ENCODE assay signal across 17 cellular contexts in the genomic region with DNA sequence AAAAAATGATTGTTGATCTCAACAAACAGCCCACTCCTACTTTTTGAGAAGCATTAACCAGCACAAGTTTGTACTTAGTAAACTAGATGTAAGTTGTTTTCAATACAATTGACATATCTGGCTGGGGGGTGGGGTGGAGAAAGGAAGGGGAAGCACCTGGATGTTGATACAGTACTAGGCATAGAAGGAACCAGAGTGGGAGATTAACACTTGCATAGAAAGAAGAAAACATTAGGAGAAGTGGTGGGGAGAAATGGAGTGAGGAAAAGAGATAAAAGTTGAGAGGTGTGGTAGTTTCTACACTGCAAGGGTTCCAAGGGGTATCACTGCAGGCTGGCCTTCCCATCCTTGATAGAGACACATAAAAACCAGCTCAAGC. TPM values are rescaled to one million over a fixed set of nuclear protein-coding genes. Genes with fewer than 3 reads are reported as not detected.
DNase-seq lines count a peak whose midpoint lies in the region; ATAC-seq, FAIRE-seq and TF ChIP-seq lines count a peak whose summit lies in the region.
"Had no signal": no experiment of that assay in that cellular context is flagged by ENCODE, and none has a peak within 500 bp of the region (broad histone marks: within the 10 kb centered on the region; RNA-seq: fewer than 3 reads in every experiment).

No MANE protein-coding gene starts in this region.

- no peaks in the 10 kb centered on the region for H3K36me3 Mint-ChIP-seq in activated T-cell treated with anti-CD3 and anti-CD28 coated beads, Interleukin-2, amount 50 U/mL, for 72 hours (ENCODE audit: insufficient read depth in 2 of 2)
- peaks cover 15% of the 10 kb centered on the region for H3K36me3 Mint-ChIP-seq in type B pancreatic cell

- H3K4me1 ChIP-seq in OCI-LY3 (ENCODE audit: low read length) = peaks cover 83% of the 10 kb centered on the region
- peaks cover 10% of the 10 kb centered on the region for H3K4me1 ChIP-seq in endothelial cell of umbilical vein (ENCODE audit: control insufficient read depth, extremely low read depth, insufficient read depth, low read length)

- H3K27ac Mint-ChIP-seq in activated T-cell treated with anti-CD3 and anti-CD28 coated beads, Interleukin-2, amount 50 U/mL, for 72 hours = no peak overlapping the region
- H3K27ac Mint-ChIP-seq in type B pancreatic cell = peak overlapping the region; percentile 27

- H3K27ac ChIP-seq in OCI-LY3 (ENCODE audit: low read length) (peak overlapping the region; percentile 95), endothelial cell of umbilical vein (ENCODE audit: insufficient read depth, low read depth, low read length) (no peak overlapping the region)
- H3K27ac ChIP-seq: suprapubic skin had no signal

- H3K79me2 ChIP-seq in OCI-LY3 (ENCODE audit: low read length) = no peaks in the 10 kb centered on the region
- no peaks in the 10 kb centered on the region for H3K79me2 ChIP-seq in endothelial cell of umbilical vein (ENCODE audit: control insufficient read depth, insufficient read depth, low read length)

- no peak for ATAC-seq in activated T-cell treated with anti-CD3 and anti-CD28 coated beads, Interleukin-2, amount 50 U/mL, for 72 hours (replicated peaks in 1 of 2)

- POLR2A ChIA-PET in endothelial cell of umbilical vein (lab: Charles Lee) = interaction anchor here (0.9 kb wide), 1 partner anchor 349 kb away, joined by 3 read pairs; the partner anchor contains the start of gene NDUFC2

- BruUV-seq in endothelial cell of umbilical vein (replicated peaks; lab: Mats Ljungman, UMichigan) = no TSS peak

- CTCF ChIA-PET in endothelial cell of umbilical vein (lab: Charles Lee) = interaction anchor here (1.1 to 6.3 kb wide), 4 partner anchors 10 to 200 kb away, joined by 3 to 100 read pairs (median 10); partner anchors contain the start of gene GAB2

- H3K9ac ChIP-seq in OCI-LY3 (ENCODE audit: low read length) (peak overlapping the region; percentile 75), endothelial cell of umbilical vein (replicated peaks; ENCODE audit: extremely low read depth, insufficient read depth, low read length) (no peak overlapping the region)

- FAIRE-seq in endothelial cell of umbilical vein (lab: Jason Lieb, UNC) = no peak
- FAIRE-seq: H1 had no signal

- peak overlapping the region; percentile 94 for H3K4me2 ChIP-seq in OCI-LY3 (ENCODE audit: low read length)
- H3K4me2 ChIP-seq in endothelial cell of umbilical vein (ENCODE audit: insufficient read depth, low read length) = no peak overlapping the region

- no peak for DNase-seq in activated T-cell treated with anti-CD3 and anti-CD28 coated beads, Interleukin-2, amount 50 U/mL, for 72 hours
- DNase-seq in activated T-cell treated with anti-CD3 and anti-CD28 coated beads for 4 hours (no peak), endothelial cell of umbilical vein (ENCODE audit: low read depth, low spot score) (peak; percentile 84), type B pancreatic cell (ENCODE audit: extremely low spot score, unreplicated experiment) (no peak), GM13976 (ENCODE audit: low spot score) (no peak), NCI-H1930 (lab: John Stamatoyannopoulos, UW) (no peak)
- no peak for DNase-seq in activated naive CD4-positive, alpha-beta T cell treated with Interleukin-2 at 50 U/mL for 16 hours
- DNase-seq: adrenal gland; C1 segment of cervical spinal cord; DMS 273 treated with DMSO at 0.1 percent for 48 hours; NCI-H2081; NCI-H524 treated with DMSO at 0.1 percent for 48 hours; SHP77; stimulated activated CD4-positive, alpha-beta T cell treated with anti-CD3 and anti-CD28 coated beads, Interleukin-4, amount 100 ng/mL, for 1 hour had no signal

- H3K9me1 ChIP-seq in endothelial cell of umbilical vein (replicated peaks; ENCODE audit: control insufficient read depth, extremely low read depth, insufficient read depth, low read length) = no peaks in the 10 kb centered on the region

- no peaks in the 10 kb centered on the region for H3K36me3 ChIP-seq in OCI-LY3 (replicated peaks; ENCODE audit: low read depth, low read length)
- no peaks in the 10 kb centered on the region for H3K36me3 ChIP-seq in endothelial cell of umbilical vein (ENCODE audit: control insufficient read depth in 2 of 2, extremely low read depth in 1 of 2, insufficient read depth in 2 of 2, low read length in 2 of 2)
- H3K36me3 ChIP-seq: adrenal gland, suprapubic skin had no signal

- intact Hi-C loops in endothelial cell of umbilical vein (cut with micrococcal nuclease) = no loop called here

- dilution Hi-C loops in endothelial cell of umbilical vein (cut with MboI; ENCODE audit: extremely low pct_ligation_motif_present, low sequenced_read_pairs) = no loop called here

- no peak overlapping the region for H2AFZ ChIP-seq in OCI-LY3 (ENCODE audit: low read depth, low read length)
- H2AFZ ChIP-seq in endothelial cell of umbilical vein (ENCODE audit: low read depth, low read length) = no peak overlapping the region

- H3K27me3 Mint-ChIP-seq in activated T-cell treated with anti-CD3 and anti-CD28 coated beads, Interleukin-2, amount 50 U/mL, for 72 hours (ENCODE audit: low read depth) = no peaks in the 10 kb centered on the region
- H3K27me3 Mint-ChIP-seq in type B pancreatic cell = no peaks in the 10 kb centered on the region

- peak overlapping the region; percentile 9 to 69 for H3K4me3 Mint-ChIP-seq in activated T-cell treated with anti-CD3 and anti-CD28 coated beads, Interleukin-2, amount 50 U/mL, for 72 hours
- no peak overlapping the region for H3K4me3 Mint-ChIP-seq in type B pancreatic cell

- H3K9me3 Mint-ChIP-seq in activated T-cell treated with anti-CD3 and anti-CD28 coated beads, Interleukin-2, amount 50 U/mL, for 72 hours = no peaks in the 10 kb centered on the region
- H3K9me3 Mint-ChIP-seq in type B pancreatic cell = no peaks in the 10 kb centered on the region

- TF ChIP-seq CTCF in OCI-LY3 (IDR thresholded peaks at IDR 0.05; ENCODE audit: low read depth, low read length) (no peak), endothelial cell of umbilical vein (IDR thresholded peaks at IDR 0.05; ENCODE audit: extremely low read depth in 1 of 2, insufficient read depth in 1 of 2, low read depth in 1 of 2, low read length in 2 of 2) (no peak), type B pancreatic cell (conservative IDR thresholded peaks at IDR 0.05) (no peak), GM13976 (IDR thresholded peaks at IDR 0.05; ENCODE audit: borderline replicate concordance, control extremely low read depth, extremely low read depth, insufficient read depth, missing control alignments) (no peak)

- H3K27me3 ChIP-seq in OCI-LY3 (ENCODE audit: low read depth, low read length) (no peaks in the 10 kb centered on the region), endothelial cell of umbilical vein (ENCODE audit: control insufficient read depth in 2 of 2, insufficient read depth in 2 of 2, low read length in 2 of 2) (no peaks in the 10 kb centered on the region)
- H3K27me3 ChIP-seq: adrenal gland, suprapubic skin had no signal

- H4K20me1 ChIP-seq in OCI-LY3 (ENCODE audit: insufficient read depth, low read length) (no peaks in the 10 kb centered on the region), endothelial cell of umbilical vein (replicated peaks; ENCODE audit: control insufficient read depth, extremely low read depth, insufficient read depth, low read length) (no peaks in the 10 kb centered on the region)

- H3K9me3 ChIP-seq in OCI-LY3 (ENCODE audit: insufficient read depth, low read length) (no peaks in the 10 kb centered on the region), endothelial cell of umbilical vein (replicated peaks; ENCODE audit: control insufficient read depth, insufficient read depth, low read length) (no peaks in the 10 kb centered on the region)
- H3K9me3 ChIP-seq: adrenal gland, suprapubic skin had no signal

- H3K4me3 ChIP-seq in OCI-LY3 (ENCODE audit: low read length) (peak overlapping the region; percentile 67), endothelial cell of umbilical vein (replicated peaks in 1 of 3; ENCODE audit: insufficient read depth in 1 of 3, low read depth in 1 of 3, low read length in 3 of 3) (no peak overlapping the region)
- H3K4me3 ChIP-seq: adrenal gland, suprapubic skin had no signal

- in situ Hi-C loops in GM13976 (cut with MboI; ENCODE audit: low sequenced_read_pairs, unreplicated experiment) = no loop called here

- TF ChIP-seq POLR2A in endothelial cell of umbilical vein (IDR thresholded peaks at IDR 0.05; ENCODE audit: low read depth, low read length) = no peak

- peaks cover 60% of the 10 kb centered on the region for H3K4me1 Mint-ChIP-seq in activated T-cell treated with anti-CD3 and anti-CD28 coated beads, Interleukin-2, amount 50 U/mL, for 72 hours (ENCODE audit: low read depth)
- H3K4me1 Mint-ChIP-seq in type B pancreatic cell (ENCODE audit: unreplicated experiment) = peaks cover 15% of the 10 kb centered on the region

TF ChIP-seq in endothelial cell of umbilical vein, 7 proteins besides CTCF, POLR2A, EP300 and RAD21:
- TF ChIP-seq GATA2 (IDR thresholded peaks at IDR 0.05; ENCODE audit: insufficient read depth, insufficient read length, low read depth, low read length) (no peak), MAX (IDR thresholded peaks at IDR 0.05; ENCODE audit: insufficient read depth, insufficient read length) (no peak), EZH2 (IDR thresholded peaks at IDR 0.05; ENCODE audit: borderline replicate concordance, low read depth, low read length, severe bottlenecking) (no peak), FOS (IDR thresholded peaks at IDR 0.05; ENCODE audit: borderline replicate concordance, insufficient read depth, low read length) (no peak), POLR2AphosphoS5 (IDR thresholded peaks at IDR 0.05; ENCODE audit: insufficient read depth, low read depth, low read length) (no peak), JUN (IDR thresholded peaks at IDR 0.05; ENCODE audit: borderline replicate concordance, insufficient read depth, insufficient read length, low read depth) (no peak), MYC (IDR thresholded peaks at IDR 0.05; ENCODE audit: low read depth, low read length) (no peak)

RNA-seq across cellular contexts. Expression of gene GAB2, which starts 10.6 kb away (rescaled TPM):
- total RNA-seq in activated T-cell treated with anti-CD3 and anti-CD28 coated beads, Interleukin-2, amount 50 U/mL, for 72 hours = 10 to 100 TPM; 48.0 to 51.7 TPM
- 39.6 and 43.3 TPM in 2 replicates for total RNA-seq in endothelial cell of umbilical vein
- polyA plus RNA-seq in endothelial cell of umbilical vein = 14.3 and 19.6 TPM in 2 replicates
- 18.3 and 19.8 TPM in 2 replicates for polyA plus RNA-seq in endothelial cell of umbilical vein (2011; cell fraction: cytosol; rRNA removed)
- 44.8 and 53.3 TPM in 2 replicates for polyA plus RNA-seq in endothelial cell of umbilical vein (2011; cell fraction: nucleus; rRNA removed)
- 27.7 and 27.8 TPM in 2 replicates for polyA plus RNA-seq in endothelial cell of umbilical vein (2012)
- polyA minus RNA-seq in endothelial cell of umbilical vein = 44.3 and 49.7 TPM in 2 replicates
- polyA minus RNA-seq in endothelial cell of umbilical vein (2011; cell fraction: cytosol; rRNA and poly(A)+ RNA removed) = 2.3 TPM
- 42.4 and 56.5 TPM in 2 replicates for polyA minus RNA-seq in endothelial cell of umbilical vein (2011; cell fraction: nucleus; rRNA and poly(A)+ RNA removed)
- 23.3 and 24.5 TPM in 2 replicates for total RNA-seq in type B pancreatic cell (ENCODE audit: low replicate concordance)
